In genomic region chr5:41754857-41755256, GRCh38 we compare ENCODE assay signal across 9 cellular contexts.
A peak's percentile ranks its signal among the peaks of the same experiment; 100 is the strongest.
DNase-seq lines count a peak whose midpoint lies in the region; ATAC-seq and TF ChIP-seq lines count a peak whose summit lies in the region.
"Had no signal": no experiment of that assay in that cellular context is flagged by ENCODE, and none has a peak within 500 bp of the region (broad histone marks: within the 10 kb centered on the region; RNA-seq: fewer than 3 reads in every experiment).

No MANE protein-coding gene starts in this region.

- no peak for ATAC-seq in lower lobe of right lung
- no peak for ATAC-seq in stimulated activated memory B cell treated with anti-CD40 and anti-IgM and Interleukin-4, amounts not matched to agents 10 μg/mL and 1 μg/mL and 100 μg/mL, for 72 hours
- ATAC-seq: naive thymus-derived CD8-positive, alpha-beta T cell had no signal

- H3K36me3 Mint-ChIP-seq in HFFc6 (ENCODE audit: low read depth) (no peaks in the 10 kb centered on the region; the same call in 1 of the 2 replicates), nephron progenitor cell (ENCODE audit: low read depth) (peaks cover 6% of the 10 kb centered on the region)
- peaks cover 81% of the 10 kb centered on the region for H3K36me3 Mint-ChIP-seq in stimulated activated memory B cell treated with anti-CD40 and anti-IgM and Interleukin-4, amounts not matched to agents 10 μg/mL and 1 μg/mL and 100 μg/mL, for 72 hours

- no peak overlapping the region for H3K4me3 ChIP-seq in lower lobe of right lung

- no peaks in the 10 kb centered on the region for H3K27me3 ChIP-seq in lower lobe of right lung (ENCODE audit: low read depth)

- intact Hi-C loops in lower lobe of right lung (cut with DNase I) = no loop called here

- H3K4me3 Mint-ChIP-seq in HFFc6 = no peak overlapping the region
- H3K4me3 Mint-ChIP-seq in nephron progenitor cell = no peak overlapping the region
- no peak overlapping the region for H3K4me3 Mint-ChIP-seq in stimulated activated memory B cell treated with anti-CD40 and anti-IgM and Interleukin-4, amounts not matched to agents 10 μg/mL and 1 μg/mL and 100 μg/mL, for 72 hours
- H3K4me3 Mint-ChIP-seq: naive thymus-derived CD8-positive, alpha-beta T cell had no signal

- no peaks in the 10 kb centered on the region for H3K4me1 ChIP-seq in lower lobe of right lung

- H3K9me3 Mint-ChIP-seq in HFFc6 (no peaks in the 10 kb centered on the region), nephron progenitor cell (no peaks in the 10 kb centered on the region)
- no peaks in the 10 kb centered on the region for H3K9me3 Mint-ChIP-seq in stimulated activated memory B cell treated with anti-CD40 and anti-IgM and Interleukin-4, amounts not matched to agents 10 μg/mL and 1 μg/mL and 100 μg/mL, for 72 hours
- H3K9me3 Mint-ChIP-seq: naive thymus-derived CD8-positive, alpha-beta T cell had no signal

- no peak overlapping the region for H3K27ac ChIP-seq in lower lobe of right lung

- peak; percentile 3 for DNase-seq in NCI-H1694 treated with DMSO at 0.1 percent for 48 hours (lab: John Stamatoyannopoulos, UW)
- no peak for DNase-seq in NCI-H1694 (lab: John Stamatoyannopoulos, UW)
- no peak for DNase-seq in HFFc6
- peak; percentile 29 for DNase-seq in NCI-H69 (lab: John Stamatoyannopoulos, UW)
- no peak for DNase-seq in lower lobe of right lung
- DNase-seq in nephron progenitor cell = no peak
- no peak for DNase-seq in NCI-H2196 (lab: John Stamatoyannopoulos, UW; ENCODE audit: unreplicated experiment)
- DNase-seq: naive thymus-derived CD8-positive, alpha-beta T cell had no signal

- H3K27me3 Mint-ChIP-seq in HFFc6 (ENCODE audit: insufficient read depth) (no peaks in the 10 kb centered on the region), nephron progenitor cell (ENCODE audit: low read depth, poor library complexity) (no peaks in the 10 kb centered on the region)
- no peaks in the 10 kb centered on the region for H3K27me3 Mint-ChIP-seq in stimulated activated memory B cell treated with anti-CD40 and anti-IgM and Interleukin-4, amounts not matched to agents 10 μg/mL and 1 μg/mL and 100 μg/mL, for 72 hours
- H3K27me3 Mint-ChIP-seq: naive thymus-derived CD8-positive, alpha-beta T cell had no signal

- no peaks in the 10 kb centered on the region for H3K36me3 ChIP-seq in lower lobe of right lung

- TF ChIP-seq CTCF in HFFc6 (IDR thresholded peaks at IDR 0.05) (peak; percentile 46), lower lobe of right lung (IDR thresholded peaks at IDR 0.05) (peak; percentile 20), nephron progenitor cell (IDR thresholded peaks at IDR 0.05) (no peak)

- H3K27ac Mint-ChIP-seq in HFFc6 (no peak overlapping the region), nephron progenitor cell (no peak overlapping the region)
- no peak overlapping the region for H3K27ac Mint-ChIP-seq in stimulated activated memory B cell treated with anti-CD40 and anti-IgM and Interleukin-4, amounts not matched to agents 10 μg/mL and 1 μg/mL and 100 μg/mL, for 72 hours
- H3K27ac Mint-ChIP-seq: naive thymus-derived CD8-positive, alpha-beta T cell had no signal

- H3K4me1 Mint-ChIP-seq in HFFc6 (ENCODE audit: low read depth) (peaks cover 17% of the 10 kb centered on the region), nephron progenitor cell (no peaks in the 10 kb centered on the region)
- no peaks in the 10 kb centered on the region for H3K4me1 Mint-ChIP-seq in stimulated activated memory B cell treated with anti-CD40 and anti-IgM and Interleukin-4, amounts not matched to agents 10 μg/mL and 1 μg/mL and 100 μg/mL, for 72 hours

- no peaks in the 10 kb centered on the region for H3K9me3 ChIP-seq in lower lobe of right lung

Comparison
In these comparisons a context has a peak if more than half of its experiments do, and no peak if none do; other contexts are left out.
1. DNase-seq: peak in NCI-H1694 treated with DMSO at 0.1 percent for 48 hours (single experiment) and NCI-H69 (single experiment); none in NCI-H1694 (single experiment), HFFc6 (single experiment), lower lobe of right lung (single experiment), nephron progenitor cell (single experiment) and NCI-H2196 (single experiment).